Comparison of ENCODE assay signal across 8 cellular contexts in the genomic region with DNA sequence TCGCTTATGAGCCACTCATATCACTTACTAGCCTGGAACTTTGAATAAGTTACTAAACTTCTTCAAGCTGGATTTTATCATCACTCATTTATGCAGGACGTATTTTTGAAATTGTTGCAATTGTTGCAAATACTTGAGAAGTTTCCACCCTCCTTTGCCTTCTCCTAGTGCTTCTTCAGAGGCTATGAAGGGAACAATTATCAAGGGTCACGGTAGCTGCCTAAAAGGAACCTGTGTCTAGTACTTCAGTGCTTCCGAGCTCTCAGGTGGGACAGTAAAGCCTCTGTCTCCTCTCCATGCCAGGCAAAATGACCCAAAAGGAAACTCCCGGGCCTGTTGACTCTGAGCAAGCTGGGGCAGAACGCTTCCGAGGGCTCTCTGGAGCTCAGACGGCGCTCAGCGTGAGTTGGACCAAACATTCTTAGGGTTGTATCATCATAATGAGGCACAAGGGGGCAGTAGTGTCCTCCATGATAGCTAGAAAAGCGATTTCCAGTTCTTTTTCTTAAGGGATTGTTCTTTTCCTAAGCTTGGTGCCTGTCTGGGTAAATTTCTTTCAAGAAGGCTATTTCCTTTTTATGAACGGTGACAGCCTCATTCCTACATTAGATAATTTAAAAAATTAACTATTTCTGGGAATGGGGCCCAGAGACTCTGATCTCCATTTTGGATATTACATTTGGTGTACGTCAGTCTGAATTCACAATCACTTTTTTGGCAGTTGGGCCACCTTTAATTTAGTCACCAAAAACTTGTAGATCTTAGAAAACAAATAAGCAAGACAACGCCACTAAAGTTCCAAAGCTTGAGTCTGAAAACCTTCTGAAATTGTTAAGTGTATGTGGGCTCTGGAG.
DNase-seq lines count a peak whose midpoint lies in the region; ATAC-seq and FAIRE-seq lines count a peak whose summit lies in the region.

No MANE protein-coding gene starts in this region.

- no peaks in the 10 kb centered on the region for H3K79me2 ChIP-seq in trophoblast cell (ENCODE audit: control insufficient read depth, insufficient read depth, low read length, poor library complexity)

- H3K4me2 ChIP-seq in trophoblast cell (ENCODE audit: low read length): no peak overlapping the region

- H2AFZ ChIP-seq in trophoblast cell (ENCODE audit: insufficient read depth, low read length, poor library complexity): no peak overlapping the region

- H4K91ac ChIP-seq in trophoblast cell (ENCODE audit: low read depth, low read length): peak overlapping the region; percentile 43

- no peaks in the 10 kb centered on the region for H3K4me1 Mint-ChIP-seq in activated CD4-positive, alpha-beta memory T cell treated with anti-CD3 and anti-CD28 coated beads for 36 hours (ENCODE audit: low read depth)

- no peak overlapping the region for H3K14ac ChIP-seq in trophoblast cell (ENCODE audit: low read length)

- H3K36me3 ChIP-seq in trophoblast cell (ENCODE audit: control insufficient read depth in 1 of 2, insufficient read depth in 2 of 2, low read length in 2 of 2): no peaks in the 10 kb centered on the region

- no peak overlapping the region for H3K27ac Mint-ChIP-seq in activated CD4-positive, alpha-beta memory T cell treated with anti-CD3 and anti-CD28 coated beads for 36 hours

- H2AK5ac ChIP-seq in trophoblast cell (ENCODE audit: low read length): no peak overlapping the region

- H3K4ac ChIP-seq in trophoblast cell (ENCODE audit: low read depth, low read length): no peak overlapping the region

- peak; percentile 83 for ATAC-seq in HG03159 (IDR thresholded peaks at IDR 0.05; ENCODE audit: unreplicated experiment)
- ATAC-seq in HG02973 (IDR thresholded peaks at IDR 0.05; ENCODE audit: unreplicated experiment): no peak

- intact Hi-C loops in activated CD4-positive, alpha-beta memory T cell treated with anti-CD3 and anti-CD28 coated beads for 36 hours (cut with micrococcal nuclease): loop anchor here (5.0 kb wide), 1 partner anchor 694 kb away; no protein-coding TSS in a partner anchor

- no peak overlapping the region for H3K9ac ChIP-seq in trophoblast cell (ENCODE audit: low read length)

- H3K18ac ChIP-seq in trophoblast cell (ENCODE audit: low read length): no peak overlapping the region

- H3K36me3 Mint-ChIP-seq in activated CD4-positive, alpha-beta memory T cell treated with anti-CD3 and anti-CD28 coated beads for 36 hours: peaks cover 2% of the 10 kb centered on the region

- H4K12ac ChIP-seq in trophoblast cell (ENCODE audit: low read depth, low read length): no peak overlapping the region

- no peaks in the 10 kb centered on the region for H3K9me3 ChIP-seq in trophoblast cell (ENCODE audit: insufficient read depth, low read depth, low read length)

- H4K8ac ChIP-seq in trophoblast cell (ENCODE audit: low read depth, low read length): no peak overlapping the region

- H3K27me3 Mint-ChIP-seq in activated CD4-positive, alpha-beta memory T cell treated with anti-CD3 and anti-CD28 coated beads for 36 hours: no peaks in the 10 kb centered on the region

- POLR2A ChIA-PET in activated CD4-positive, alpha-beta memory T cell treated with anti-CD3 and anti-CD28 coated beads for 36 hours (lab: Charles Lee): interaction anchor here (0.7 kb wide), 1 partner anchor 994 kb away, joined by 3 read pairs; no protein-coding TSS in a partner anchor

- no peaks in the 10 kb centered on the region for H3K9me3 Mint-ChIP-seq in activated CD4-positive, alpha-beta memory T cell treated with anti-CD3 and anti-CD28 coated beads for 36 hours

- DNase-seq in AG20443 (ENCODE audit: low spot score) (peak; percentile 81), GM18507 (ENCODE audit: extremely low spot score, insufficient read length, low read depth) (peak; percentile 0), NCI-H2227 treated with DMSO at 0.1 percent for 48 hours (lab: John Stamatoyannopoulos, UW) (peak; percentile 42), germinal center (ENCODE audit: low spot score) (peak; percentile 15), trophoblast cell (peak; percentile 36 to 84)
- peak; percentile 17 for DNase-seq in activated CD4-positive, alpha-beta memory T cell treated with anti-CD3 and anti-CD28 coated beads for 36 hours

- peaks cover 3% of the 10 kb centered on the region for H3K79me1 ChIP-seq in trophoblast cell (ENCODE audit: low read length)

- H3K23ac ChIP-seq in trophoblast cell (ENCODE audit: low read length): no peak overlapping the region

- no peak overlapping the region for H2BK5ac ChIP-seq in trophoblast cell (ENCODE audit: low read depth, low read length, poor library complexity)

- no peak overlapping the region for H3K27ac ChIP-seq in trophoblast cell (ENCODE audit: low read depth, low read length)

- WGBS in trophoblast cell (ENCODE audit: extremely low coverage, insufficient coverage, insufficient read length): no CpG with 5 or more reads among the region's 14 CpGs

- H2BK120ac ChIP-seq in trophoblast cell (ENCODE audit: insufficient read depth, low read length, poor library complexity): no peak overlapping the region

- no peaks in the 10 kb centered on the region for H3K27me3 ChIP-seq in trophoblast cell (ENCODE audit: insufficient read depth, low read length)

- no peak overlapping the region for H2BK12ac ChIP-seq in trophoblast cell (ENCODE audit: low read length)

- no peak for FAIRE-seq in GM18507 (lab: Jason Lieb, UNC)

- CTCF ChIA-PET in activated CD4-positive, alpha-beta memory T cell treated with anti-CD3 and anti-CD28 coated beads for 36 hours (lab: Charles Lee): interaction anchor here (0.7 to 4.7 kb wide), 14 partner anchors 9 to 993 kb away, joined by 3 to 38 read pairs (median 4); no protein-coding TSS in a partner anchor

- no peak overlapping the region for H3K4me3 ChIP-seq in trophoblast cell (ENCODE audit: low read depth, low read length)

- no peaks in the 10 kb centered on the region for H3K4me1 ChIP-seq in trophoblast cell (ENCODE audit: control insufficient read depth in 1 of 2, insufficient read depth in 2 of 2, low read length in 2 of 2)

- no peak overlapping the region for H3K4me3 Mint-ChIP-seq in activated CD4-positive, alpha-beta memory T cell treated with anti-CD3 and anti-CD28 coated beads for 36 hours

Comparison
In these comparisons a context has a peak if more than half of its experiments do, and no peak if none do; other contexts are left out.
1. DNase-seq: peak in every context shown above with its lines; median percentile 81 in AG20443; 60 in trophoblast cell; 42 in NCI-H2227 treated with DMSO at 0.1 percent for 48 hours; 17 in activated CD4-positive, alpha-beta memory T cell treated with anti-CD3 and anti-CD28 coated beads for 36 hours; 15 in germinal center; 0 in GM18507.